In the genomic region with DNA sequence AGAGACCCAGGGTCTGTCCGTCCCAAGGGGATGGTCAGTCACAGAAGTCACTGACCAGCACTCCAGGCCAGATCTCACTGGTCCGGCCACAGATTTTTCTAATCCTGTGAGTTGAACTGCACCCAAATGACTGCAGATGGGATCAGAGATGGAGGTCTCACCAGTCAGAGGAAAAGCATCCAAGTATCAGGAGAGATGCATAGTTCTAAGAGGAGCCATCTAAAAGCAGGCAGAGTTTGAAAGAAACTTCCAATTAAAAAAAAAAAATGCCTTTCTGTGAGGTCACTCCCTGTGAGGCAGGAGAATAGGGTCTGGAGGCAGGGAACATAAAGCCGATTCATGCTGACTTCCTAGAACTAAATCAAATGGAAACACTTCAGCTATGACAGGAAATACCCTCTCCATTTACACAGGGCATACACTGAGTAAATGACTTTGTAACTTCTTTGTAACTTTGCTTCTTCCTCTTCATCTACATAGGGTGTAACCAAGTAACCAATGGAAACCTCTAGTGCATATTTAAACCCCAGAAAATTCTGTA, we compare ENCODE assay signal across 11 cellular contexts.
DNase-seq lines count a peak whose midpoint lies in the region; ATAC-seq and TF ChIP-seq lines count a peak whose summit lies in the region.
"Had no signal": no experiment of that assay in that cellular context is flagged by ENCODE, and none has a peak within 500 bp of the region (broad histone marks: within the 10 kb centered on the region; RNA-seq: fewer than 3 reads in every experiment).

No MANE protein-coding gene starts in this region.

- CTCF ChIA-PET in BJ (lab: Yijun Ruan, JAX): interaction anchor here (1.2 kb wide), 1 partner anchor 56 kb away, joined by 8 read pairs; no protein-coding TSS in a partner anchor
- CTCF ChIA-PET in IMR-90 (lab: Yijun Ruan, JAX): interaction anchor here (1.0 to 1.5 kb wide), 2 partner anchors 77 to 267 kb away, joined by 3 to 6 read pairs; no protein-coding TSS in a partner anchor

- in situ Hi-C loops in IMR-90 (cut with MboI; ENCODE audit: low sequenced_read_pairs): no loop called here
- in situ Hi-C loops in HAP-1 (cut with MboI; ENCODE audit: low sequenced_read_pairs): loop anchor here (10.0 kb wide), 1 partner anchor 76 kb away; no protein-coding TSS in a partner anchor

- H4K91ac ChIP-seq in IMR-90 (ENCODE audit: insufficient read depth, low read depth, low read length): peak overlapping the region; percentile 53; the same call in 1 of the 2 replicates

- H3K9me1 ChIP-seq in IMR-90 (ENCODE audit: insufficient read depth, low read length): peaks cover 20% of the 10 kb centered on the region

- H3K4ac ChIP-seq in IMR-90 (ENCODE audit: low read depth, low read length): peak overlapping the region; percentile 80; the same call in 1 of the 2 replicates

- peak; percentile 85 for ATAC-seq in IMR-90 (ENCODE audit: low read depth)
- ATAC-seq: activated CD4-positive, alpha-beta T cell treated with anti-CD3 and anti-CD28 coated beads for 36 hours had no signal

- H3K4me1 ChIP-seq in IMR-90 (ENCODE audit: control insufficient read depth, insufficient read depth, low read length) (peaks cover 23% of the 10 kb centered on the region), HAP-1 (peaks cover 12% of the 10 kb centered on the region)

- WGBS in IMR-90 (ENCODE audit: extremely low coverage in 2 of 2, insufficient read length in 1 of 2), 2 experiments: no CpG with 5 or more reads among the region's 3 CpGs

- POLR2A ChIA-PET in BJ (lab: Charles Lee): no interaction called here
- POLR2A ChIA-PET in IMR-90 (lab: Charles Lee; ENCODE audit: unreplicated experiment): interaction anchor here (0.7 kb wide), 1 partner anchor 41 kb away, joined by 5 read pairs; no protein-coding TSS in a partner anchor

- peak overlapping the region; percentile 94; the same call in 1 of the 2 replicates for H4K5ac ChIP-seq in IMR-90 (ENCODE audit: low read depth, low read length)

- peak overlapping the region; percentile 73 for H3K4me2 ChIP-seq in IMR-90 (ENCODE audit: low read depth, low read length)

- no peak overlapping the region; the same call in 1 of the 2 replicates for H3K9ac ChIP-seq in IMR-90 (ENCODE audit: low read depth, low read length)

- peak overlapping the region in 1 of 2 experiments; percentile 68; a peak in 3 of 4 replicates for H4K8ac ChIP-seq in IMR-90 (ENCODE audit: low read depth in 2 of 2, low read length in 2 of 2)

- H2AFZ ChIP-seq in IMR-90 (replicated peaks; ENCODE audit: low read length, poor library complexity): peak overlapping the region; percentile 83

- H3K14ac ChIP-seq in IMR-90 (replicated peaks; ENCODE audit: low read depth, low read length): peak overlapping the region; percentile 69; the same call in 1 of the 2 replicates

- peak overlapping the region; percentile 87 for H2BK5ac ChIP-seq in IMR-90 (ENCODE audit: low read depth, low read length, poor library complexity, severe bottlenecking)

- H2AK5ac ChIP-seq in IMR-90 (ENCODE audit: low read depth, low read length): peak overlapping the region; percentile 76

- H2BK20ac ChIP-seq in IMR-90 (ENCODE audit: low read depth, low read length): peak overlapping the region; percentile 94

- peak overlapping the region; percentile 68 for H2AK9ac ChIP-seq in IMR-90 (replicated peaks; ENCODE audit: low read depth, low read length, poor library complexity)

- peak overlapping the region; percentile 75 for H3K18ac ChIP-seq in IMR-90 (ENCODE audit: low read depth, low read length)

- H2BK15ac ChIP-seq in IMR-90 (ENCODE audit: low read depth, low read length): peak overlapping the region; percentile 58; the same call in 2 of the 3 replicates

- H3K4me3 ChIP-seq in BJ (ENCODE audit: low read depth, low read length): no peak overlapping the region
- no peak overlapping the region for H3K4me3 ChIP-seq in IMR-90 (ENCODE audit: insufficient read depth, low read depth, low read length)
- no peak overlapping the region for H3K4me3 ChIP-seq in cardiac fibroblast (replicated peaks in 1 of 2; ENCODE audit: low read depth in 2 of 2, low read length in 2 of 2)
- H3K4me3 ChIP-seq in HAP-1: no peak overlapping the region

- H3K56ac ChIP-seq in IMR-90 (ENCODE audit: extremely low read depth, insufficient read depth, low read length): peak overlapping the region; percentile 32; the same call in 1 of the 2 replicates

- dilution Hi-C loops in IMR-90 (cut with HindIII; ENCODE audit: low sequenced_read_pairs, unreplicated experiment): no loop called here

- no peak for TF ChIP-seq POLR2A in IMR-90 (IDR thresholded peaks at IDR 0.05; ENCODE audit: low read depth, low read length)

- H3K36me3 ChIP-seq in BJ (ENCODE audit: control insufficient read depth, insufficient read depth, low read length): no peaks in the 10 kb centered on the region
- no peaks in the 10 kb centered on the region for H3K36me3 ChIP-seq in IMR-90 (ENCODE audit: control insufficient read depth, insufficient read depth, low read length)
- no peaks in the 10 kb centered on the region for H3K36me3 ChIP-seq in HAP-1 (replicated peaks)

- H3K9me3 ChIP-seq in IMR-90 (ENCODE audit: control insufficient read depth, insufficient read depth, low read length) (no peaks in the 10 kb centered on the region), HAP-1 (no peaks in the 10 kb centered on the region)

- no peaks in the 10 kb centered on the region for H4K20me1 ChIP-seq in IMR-90 (ENCODE audit: insufficient read depth, low read length)

- intact Hi-C loops in IMR-90 (cut with micrococcal nuclease): loop anchor here (10.0 kb wide), 1 partner anchor 66 kb away; no protein-coding TSS in a partner anchor

- no peaks in the 10 kb centered on the region for H3K79me1 ChIP-seq in IMR-90 (ENCODE audit: low read depth in 1 of 2, low read length in 2 of 2)

- H3K27me3 ChIP-seq in BJ (ENCODE audit: control insufficient read depth, insufficient read depth, low read length) (no peaks in the 10 kb centered on the region), IMR-90 (ENCODE audit: control insufficient read depth, insufficient read depth, low read length) (no peaks in the 10 kb centered on the region), HAP-1 (ENCODE audit: low read depth) (no peaks in the 10 kb centered on the region)

- H3K27ac ChIP-seq in IMR-90 (ENCODE audit: insufficient read depth, low read length): peak overlapping the region; percentile 79

- TF ChIP-seq RAD21 in IMR-90 (IDR thresholded peaks at IDR 0.05; ENCODE audit: low read length): no peak; the same call in 1 of the 2 replicates

- H2BK120ac ChIP-seq in IMR-90 (ENCODE audit: low read depth, low read length): peak overlapping the region; percentile 90

- BruUV-seq in IMR-90 (replicated peaks; lab: Mats Ljungman, UMichigan): no TSS peak

- DNase-seq in BJ (ENCODE audit: low read depth) (peak; percentile 93), IMR-90 (peak; percentile 95), cardiac fibroblast (ENCODE audit: low read depth in 2 of 2) (peak; percentile 56 to 84), myocyte (ENCODE audit: low read depth) (peak; percentile 94), HAP-1 (ENCODE audit: low spot score in 2 of 2) (no peak), GM10266 (ENCODE audit: extremely low spot score) (no peak), OCI-M1 (lab: John Stamatoyannopoulos, UW) (no peak), GM19238 (ENCODE audit: insufficient read length, low spot score) (no peak)
- DNase-seq: activated CD4-positive, alpha-beta T cell treated with anti-CD3 and anti-CD28 coated beads for 36 hours; central memory CD4-positive, alpha-beta T cell; NCI-H526 treated with DMSO at 0.1 percent for 48 hours had no signal

- peak overlapping the region; percentile 11 for H3K23ac ChIP-seq in IMR-90 (ENCODE audit: low read depth, low read length)

- TF ChIP-seq CTCF in BJ (IDR thresholded peaks at IDR 0.05; ENCODE audit: insufficient read depth, low read depth, low read length) (no peak), IMR-90 (conservative IDR thresholded peaks at IDR 0.05; ENCODE audit: low read depth, low read length) (no peak), cardiac fibroblast (IDR thresholded peaks at IDR 0.05; ENCODE audit: low read depth, low read length) (no peak), GM10266 (IDR thresholded peaks at IDR 0.05; ENCODE audit: control insufficient read depth, insufficient read depth, low read depth, missing control alignments) (no peak)

TF ChIP-seq in IMR-90, 13 proteins besides CTCF, POLR2A, EP300 and RAD21:
- TF ChIP-seq MAFK (IDR thresholded peaks at IDR 0.05; ENCODE audit: low read depth, low read length) (peak; percentile 33), CEBPB (IDR thresholded peaks at IDR 0.05; ENCODE audit: low read depth, low read length) (no peak), RFX5 (IDR thresholded peaks at IDR 0.05; ENCODE audit: low read depth, low read length) (no peak), SMC3 (IDR thresholded peaks at IDR 0.05; ENCODE audit: low read depth, low read length) (no peak), FOS (IDR thresholded peaks at IDR 0.05; ENCODE audit: low read depth, low read length) (peak; percentile 8; the same call in 1 of the 2 replicates), MXI1 (IDR thresholded peaks at IDR 0.05; ENCODE audit: borderline replicate concordance, low read depth, low read length) (no peak), NFE2L2 (IDR thresholded peaks at IDR 0.05; ENCODE audit: low read depth, low read length) (peak; percentile 87), MAZ (IDR thresholded peaks at IDR 0.05; ENCODE audit: borderline replicate concordance, low read depth, low read length) (no peak)

Comparison
In these comparisons a context has a peak if more than half of its experiments do, and no peak if none do; other contexts are left out.
1. DNase-seq: peak in BJ (single experiment), IMR-90 (single experiment), cardiac fibroblast (2 of 2) and myocyte (single experiment); none in HAP-1 (0 of 2), GM10266 (single experiment), OCI-M1 (single experiment) and GM19238 (single experiment).